ENCODE assay signal across 26 cellular contexts in genomic region chr2:159156834-159157233, GRCh38.
DNase-seq lines count a peak whose midpoint lies in the region; ATAC-seq, FAIRE-seq and TF ChIP-seq lines count a peak whose summit lies in the region.
"Had no signal": no experiment of that assay in that cellular context is flagged by ENCODE, and none has a peak within 500 bp of the region (broad histone marks: within the 10 kb centered on the region; RNA-seq: fewer than 3 reads in every experiment).

No MANE protein-coding gene starts in this region.

- H3K27ac ChIP-seq in K562 (ENCODE audit: extremely low read depth, low read depth, low read length), result no peak overlapping the region
- peak overlapping the region; percentile 70 for H3K27ac ChIP-seq in smooth muscle cell (ENCODE audit: low read depth)
- H3K27ac ChIP-seq: gastroesophageal sphincter, HL-60, neutrophil had no signal

- no TSS peak for BruUV-seq in K562 (replicated peaks; lab: Mats Ljungman, UMichigan)

- no peak for TF ChIP-seq EP300 in K562 (IDR thresholded peaks at IDR 0.05; ENCODE audit: low read length)

- intact Hi-C loops in K562 (cut with micrococcal nuclease), result no loop called here

- H3K36me3 Mint-ChIP-seq in progenitor cell of endocrine pancreas (ENCODE audit: insufficient read depth), result peaks cover 6% of the 10 kb centered on the region
- H3K36me3 Mint-ChIP-seq: activated CD8-positive, alpha-beta memory T cell treated with anti-CD3 and anti-CD28 coated beads, Interleukin-2, amount 10 ng/mL, durations not matched to agents 7 days and 5 days had no signal

- peak; percentile 19 for DNase-seq in ELF-1 (ENCODE audit: low read depth, low spot score)
- no peak for DNase-seq in K562 (ENCODE audit: extremely low read depth in 1 of 4, low spot score in 3 of 4)
- DNase-seq in left lobe of liver (ENCODE audit: low spot score), result no peak
- DNase-seq in smooth muscle cell (lab: John Stamatoyannopoulos, UW; ENCODE audit: unreplicated experiment), result no peak
- DNase-seq in stimulated activated CD4-positive, alpha-beta T cell treated with anti-CD3 and anti-CD28 coated beads, Interleukin-2, amount 100 ng/mL, for 48 hours, result no peak
- DNase-seq in progenitor cell of endocrine pancreas (ENCODE audit: low spot score, unreplicated experiment), result no peak
- no peak for DNase-seq in GM03348 (ENCODE audit: low spot score)
- no peak for DNase-seq in activated CD8-positive, alpha-beta memory T cell treated with anti-CD3 and anti-CD28 coated beads, Interleukin-2, amount 50 U/mL, for 4 hours
- DNase-seq: ACHN; activated CD4-positive, alpha-beta T cell treated with anti-CD3 and anti-CD28 coated beads for 4 hours; activated CD8-positive, alpha-beta memory T cell treated with anti-CD3 and anti-CD28 coated beads, Interleukin-2, amount 10 ng/mL, durations not matched to agents 7 days and 5 days; DMS153; GF-D8; KG1; left colon; MV-4-11; NCI-H187 treated with DMSO at 0.1 percent for 48 hours; Peyer's patch; SK-N-SH; T1000 had no signal

- no peaks in the 10 kb centered on the region for H3K9me3 Mint-ChIP-seq in progenitor cell of endocrine pancreas (ENCODE audit: low read depth)
- H3K9me3 Mint-ChIP-seq: activated T-helper 17 cell treated with anti-CD3 and anti-CD28 coated beads, Interleukin-2, amount 50 U/mL, for 72 hours; dendritic cell treated with granulocyte-macrophage colony-stimulating factor and Interleukin-4, amounts not matched to agents 40 ng/mL and 50 ng/mL, for 4 days had no signal

- TF ChIP-seq POLR2A in K562 (conservative IDR thresholded peaks at IDR 0.05), result no peak

- H3K9ac ChIP-seq in K562 (ENCODE audit: insufficient read depth in 1 of 2, low read depth in 2 of 2, low read length in 2 of 2) (no peak overlapping the region), smooth muscle cell (ENCODE audit: low read depth) (no peak overlapping the region)
- H3K9ac ChIP-seq: SK-N-SH had no signal

- peaks cover 22% of the 10 kb centered on the region for H3F3A ChIP-seq in smooth muscle cell (ENCODE audit: low read depth)

- H3K79me2 ChIP-seq in K562 (ENCODE audit: control insufficient read depth, insufficient read depth, low read length) (no peaks in the 10 kb centered on the region), smooth muscle cell (ENCODE audit: low read depth) (no peaks in the 10 kb centered on the region)

- H2AFZ ChIP-seq in K562 (ENCODE audit: low read depth, low read length) (no peak overlapping the region), smooth muscle cell (ENCODE audit: low read depth) (no peak overlapping the region)

- H3K4me2 ChIP-seq in K562 (ENCODE audit: insufficient read depth, low read length), result no peak overlapping the region
- peak overlapping the region; percentile 29 for H3K4me2 ChIP-seq in smooth muscle cell
- H3K4me2 ChIP-seq: SK-N-SH had no signal

- no peak for TF ChIP-seq RAD21 in K562 (CRISPR knock-in tag; conservative IDR thresholded peaks at IDR 0.05 in 1 of 2, IDR thresholded peaks at IDR 0.05 in 1 of 2)

- H3K27me3 Mint-ChIP-seq in progenitor cell of endocrine pancreas, result no peaks in the 10 kb centered on the region
- H3K27me3 Mint-ChIP-seq: activated T-helper 17 cell treated with anti-CD3 and anti-CD28 coated beads, Interleukin-2, amount 50 U/mL, for 72 hours had no signal

- in situ Hi-C loops in K562 (cut with MboI), result no loop called here

- H3K4me3 Mint-ChIP-seq in progenitor cell of endocrine pancreas (ENCODE audit: low read depth), result no peak overlapping the region
- H3K4me3 Mint-ChIP-seq: activated CD8-positive, alpha-beta memory T cell treated with anti-CD3 and anti-CD28 coated beads, Interleukin-2, amount 10 ng/mL, durations not matched to agents 7 days and 5 days; activated T-helper 17 cell treated with anti-CD3 and anti-CD28 coated beads, Interleukin-2, amount 50 U/mL, for 72 hours; dendritic cell treated with granulocyte-macrophage colony-stimulating factor and Interleukin-4, amounts not matched to agents 40 ng/mL and 50 ng/mL, for 4 days had no signal

- FAIRE-seq in K562 (lab: Jason Lieb, UNC), result no peak

- H3K9me3 ChIP-seq in K562 (replicated peaks; ENCODE audit: control insufficient read depth, insufficient read depth, low read depth, low read length) (no peaks in the 10 kb centered on the region), smooth muscle cell (replicated peaks; ENCODE audit: low read depth) (no peaks in the 10 kb centered on the region)
- H3K9me3 ChIP-seq: gastroesophageal sphincter, neutrophil, Peyer's patch, SK-N-SH had no signal

- POLR2A ChIA-PET in K562 (lab: Yijun Ruan, JAX), result no interaction called here

- H4K20me1 ChIP-seq in K562 (replicated peaks; ENCODE audit: control insufficient read depth, insufficient read depth, low read length) (no peaks in the 10 kb centered on the region), smooth muscle cell (ENCODE audit: low read depth) (no peaks in the 10 kb centered on the region)

- H3K36me3 ChIP-seq in K562 (ENCODE audit: control insufficient read depth, insufficient read depth, low read length) (no peaks in the 10 kb centered on the region), smooth muscle cell (ENCODE audit: low read depth) (no peaks in the 10 kb centered on the region)
- H3K36me3 ChIP-seq: neutrophil, Peyer's patch had no signal

- H3K4me3 ChIP-seq in K562, result no peak overlapping the region
- no peak overlapping the region for H3K4me3 ChIP-seq in smooth muscle cell
- H3K4me3 ChIP-seq: gastroesophageal sphincter, GM12878, Peyer's patch had no signal

- no peaks in the 10 kb centered on the region for H3K9me1 ChIP-seq in K562 (ENCODE audit: control insufficient read depth, insufficient read depth, low read length)

- H3K27me3 ChIP-seq in K562 (ENCODE audit: control insufficient read depth in 2 of 2, insufficient read depth in 2 of 2, low read length in 2 of 2), result peaks cover 0 to 37% of the 10 kb centered on the region in 2 experiments; a peak in 4 of 5 replicates
- no peaks in the 10 kb centered on the region for H3K27me3 ChIP-seq in smooth muscle cell (ENCODE audit: low read depth)
- H3K27me3 ChIP-seq: gastroesophageal sphincter, neutrophil, Peyer's patch had no signal

- TF ChIP-seq CTCF in K562 (IDR thresholded peaks at IDR 0.05 in 2 of 3, conservative IDR thresholded peaks at IDR 0.05 in 1 of 3; ENCODE audit: insufficient read depth in 2 of 3, low read depth in 1 of 3, low read length in 3 of 3) (no peak), smooth muscle cell (IDR thresholded peaks at IDR 0.05; ENCODE audit: borderline replicate concordance, insufficient read depth, poor library complexity, severe bottlenecking) (no peak), progenitor cell of endocrine pancreas (IDR thresholded peaks at IDR 0.05; ENCODE audit: unreplicated experiment) (no peak)

- no peak overlapping the region for H3K27ac Mint-ChIP-seq in progenitor cell of endocrine pancreas
- H3K27ac Mint-ChIP-seq: activated CD8-positive, alpha-beta memory T cell treated with anti-CD3 and anti-CD28 coated beads, Interleukin-2, amount 10 ng/mL, durations not matched to agents 7 days and 5 days; activated T-helper 17 cell treated with anti-CD3 and anti-CD28 coated beads, Interleukin-2, amount 50 U/mL, for 72 hours; dendritic cell treated with granulocyte-macrophage colony-stimulating factor and Interleukin-4, amounts not matched to agents 40 ng/mL and 50 ng/mL, for 4 days had no signal

- CTCF ChIA-PET in K562 (lab: Yijun Ruan, JAX; ENCODE audit: low intra/inter-chr PET ratio), result no interaction called here

- WGBS in K562 (ENCODE audit: insufficient coverage, low coverage, missing lambda C conversion rate), result 21% methylated on average over 8 of the region's 8 CpGs
- WGBS in smooth muscle cell (ENCODE audit: low lambda C conversion rate), result 94% methylated on average over 8 of the region's 8 CpGs

- peaks cover 28% of the 10 kb centered on the region for H3K4me1 Mint-ChIP-seq in progenitor cell of endocrine pancreas (ENCODE audit: low read depth)

- peaks cover 4 to 5% of the 10 kb centered on the region in 2 experiments; a peak in 2 of 5 replicates for H3K4me1 ChIP-seq in K562 (replicated peaks in 1 of 2; ENCODE audit: control insufficient read depth in 2 of 2, insufficient read depth in 2 of 2, low read length in 2 of 2)
- H3K4me1 ChIP-seq in smooth muscle cell (ENCODE audit: low read depth), result peaks cover 43% of the 10 kb centered on the region

- ATAC-seq in K562 (no peak), left lobe of liver (peak; percentile 50)
- ATAC-seq: activated CD8-positive, alpha-beta memory T cell treated with anti-CD3 and anti-CD28 coated beads, Interleukin-2, amount 10 ng/mL, durations not matched to agents 7 days and 5 days; activated T-helper 17 cell treated with anti-CD3 and anti-CD28 coated beads, Interleukin-2, amount 50 U/mL, for 72 hours; gastroesophageal sphincter; left colon had no signal

TF ChIP-seq in K562, 482 proteins besides CTCF, POLR2A, EP300 and RAD21:
- TF ChIP-seq CEBPB (tag; IDR thresholded peaks at IDR 0.05), result peak; percentile 89
- peak; percentile 54 for TF ChIP-seq CEBPG (CRISPR knock-in tag; IDR thresholded peaks at IDR 0.05)
- peak in 1 of 2 experiments; percentile 78; a peak in 2 of 4 replicates for TF ChIP-seq CEBPG (tag; conservative IDR thresholded peaks at IDR 0.05 in 1 of 2, IDR thresholded peaks at IDR 0.05 in 1 of 2)
- TF ChIP-seq FOXJ3 (CRISPR knock-in tag; IDR thresholded peaks at IDR 0.05), result no peak
- TF ChIP-seq ZNF395 (CRISPR knock-in tag; IDR thresholded peaks at IDR 0.05), result no peak
